In genomic region chr7:98210513-98211220, GRCh38 we compare ENCODE assay signal across 8 cellular contexts. TPM values are rescaled to one million over a fixed set of nuclear protein-coding genes. Genes with fewer than 3 reads are reported as not detected.
DNase-seq lines count a peak whose midpoint lies in the region; ATAC-seq and TF ChIP-seq lines count a peak whose summit lies in the region.

No MANE protein-coding gene starts in this region.

- no peaks in the 10 kb centered on the region for H3K9me3 ChIP-seq in esophagus muscularis mucosa

- no peak overlapping the region for H3K27ac ChIP-seq in esophagus muscularis mucosa (replicated peaks in 1 of 4)

- no peak for TF ChIP-seq EP300 in esophagus muscularis mucosa (IDR thresholded peaks at IDR 0.05)

- no peak for ATAC-seq in HG03520 (IDR thresholded peaks at IDR 0.05; ENCODE audit: unreplicated experiment)

- H3K4me3 ChIP-seq in esophagus muscularis mucosa = peak overlapping the region; percentile 38 to 55 (median 42)

- intact Hi-C loops in esophagus muscularis mucosa (cut with DNase I) (no loop called here), posterior cingulate gyrus (cut with DNase I) (no loop called here)

- peak; percentile 94 for DNase-seq in DMS53 (lab: John Stamatoyannopoulos, UW)
- DNase-seq in NCI-H1930 (lab: John Stamatoyannopoulos, UW) = peak; percentile 24 to 56
- no peak for DNase-seq in esophagus muscularis mucosa (ENCODE audit: extremely low spot score)
- DNase-seq in posterior cingulate gyrus = peak in 7 of 10 donors; percentile 34 to 91 (median 57)
- DNase-seq in T-helper 9 cell = no peak
- DNase-seq in epidermal melanocyte (ENCODE audit: insufficient read length, low spot score) = no peak
- DNase-seq in activated naive CD4-positive, alpha-beta T cell treated with Interleukin-2 at 50 U/mL for 16 hours = no peak

- WGBS in esophagus muscularis mucosa = 4% methylated on average over 24 of the region's 49 CpGs

- no peak for TF ChIP-seq CTCF in esophagus muscularis mucosa (IDR thresholded peaks at IDR 0.05)

- TF ChIP-seq POLR2A in esophagus muscularis mucosa (IDR thresholded peaks at IDR 0.05; ENCODE audit: low read depth) = no peak

- H3K27me3 ChIP-seq in esophagus muscularis mucosa = peaks cover 0 to 26% (median 6%) of the 10 kb centered on the region in 4 donors

- H3K4me1 ChIP-seq in esophagus muscularis mucosa = peaks cover 4 to 19% (median 15%) of the 10 kb centered on the region in 4 donors

- H3K36me3 ChIP-seq in esophagus muscularis mucosa = peaks cover 11 to 28% (median 24%) of the 10 kb centered on the region in 4 donors

RNA-seq across cellular contexts. Expression of gene BHLHA15, which starts 0.6 kb away (rescaled TPM):
- total RNA-seq in esophagus muscularis mucosa = not detected

RNA-seq across cellular contexts. Expression of gene TECPR1, which starts 41.4 kb away (rescaled TPM):
- total RNA-seq in esophagus muscularis mucosa = 10 to 100 TPM; 16.1 to 32.4 (median 22.5) TPM

Comparison
In these comparisons a context has a peak if more than half of its experiments do, and no peak if none do; other contexts are left out.
1. DNase-seq: peak in DMS53 (single experiment), NCI-H1930 (2 of 2) and posterior cingulate gyrus (7 of 10); none in esophagus muscularis mucosa (single experiment), T-helper 9 cell (single experiment), epidermal melanocyte (single experiment) and activated naive CD4-positive, alpha-beta T cell treated with Interleukin-2 at 50 U/mL for 16 hours (single experiment).